ENCODE assay signal across 1 cellular context in the genomic region with DNA sequence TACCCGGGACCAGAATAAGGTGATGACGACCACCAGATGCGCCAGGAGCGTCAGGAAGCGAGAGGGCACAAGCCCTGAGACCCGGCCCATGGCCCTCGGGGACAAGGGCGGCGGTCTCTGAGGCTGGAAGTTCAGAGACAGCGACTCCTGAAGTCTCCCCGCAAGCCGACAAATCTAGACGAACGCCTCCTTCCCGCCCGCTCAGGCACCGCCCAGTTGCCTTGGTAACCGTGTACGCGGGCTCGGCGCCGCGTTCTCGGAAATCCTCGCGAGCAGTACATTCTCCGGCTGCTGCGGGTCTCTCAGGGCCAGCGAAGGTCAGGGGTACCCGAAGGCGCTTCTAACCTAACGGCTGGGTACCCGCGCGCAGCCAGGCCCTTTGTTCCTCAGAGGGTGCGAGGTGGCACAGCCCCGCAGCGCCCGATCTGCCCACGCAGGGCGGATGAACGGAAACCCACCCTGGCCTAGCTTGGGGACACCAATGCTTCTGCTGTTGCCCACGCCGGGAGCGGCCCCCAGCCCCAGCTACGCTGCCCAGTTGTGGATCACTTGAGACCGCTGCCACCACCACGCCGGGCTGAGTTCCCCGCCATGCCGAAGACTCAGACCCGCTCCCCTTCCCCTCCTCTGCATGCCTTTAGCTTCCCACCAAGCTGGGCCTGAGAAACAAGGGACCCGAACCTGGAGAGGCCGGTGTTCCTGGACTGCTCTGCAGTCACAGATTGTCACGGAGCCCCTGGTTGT.
A peak's percentile ranks its signal among the peaks of the same experiment; 100 is the strongest.
TF ChIP-seq lines count a peak whose summit lies in the region.

Gene TMEM107, minus strand, starts transcription at position 184 of the 744 bp plus-strand sequence. Its CDS starts 94 bp downstream, at position 90.

TF ChIP-seq in WTC11, 78 proteins besides CTCF, POLR2A, EP300 and RAD21 (continued from another document):
- TF ChIP-seq ATF6 (CRISPR knock-in tag; IDR thresholded peaks at IDR 0.05) (no peak), ERG (CRISPR knock-in tag; IDR thresholded peaks at IDR 0.05) (no peak), GABPB1 (CRISPR knock-in tag; IDR thresholded peaks at IDR 0.05) (no peak), ZMAT4 (CRISPR knock-in tag; IDR thresholded peaks at IDR 0.05) (no peak), CREM (CRISPR knock-in tag; IDR thresholded peaks at IDR 0.05) (no peak), GRHL2 (CRISPR knock-in tag; IDR thresholded peaks at IDR 0.05; ENCODE audit: insufficient replicate concordance, severe bottlenecking) (no peak), SP1 (CRISPR knock-in tag; conservative IDR thresholded peaks at IDR 0.05) (peak; percentile 69), MYBL2 (CRISPR knock-in tag; IDR thresholded peaks at IDR 0.05) (peak; percentile 79; the same call in 1 of the 2 replicates), MAX (CRISPR knock-in tag; IDR thresholded peaks at IDR 0.05) (peak; percentile 72), IRF1 (CRISPR knock-in tag; IDR thresholded peaks at IDR 0.05) (no peak), ZNF232 (CRISPR knock-in tag; IDR thresholded peaks at IDR 0.05) (no peak)
- TF ChIP-seq, protein P1, sequence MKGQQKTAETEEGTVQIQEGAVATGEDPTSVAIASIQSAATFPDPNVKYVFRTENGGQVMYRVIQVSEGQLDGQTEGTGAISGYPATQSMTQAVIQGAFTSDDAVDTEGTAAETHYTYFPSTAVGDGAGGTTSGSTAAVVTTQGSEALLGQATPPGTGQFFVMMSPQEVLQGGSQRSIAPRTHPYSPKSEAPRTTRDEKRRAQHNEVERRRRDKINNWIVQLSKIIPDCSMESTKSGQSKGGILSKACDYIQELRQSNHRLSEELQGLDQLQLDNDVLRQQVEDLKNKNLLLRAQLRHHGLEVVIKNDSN (CRISPR knock-in tag; IDR thresholded peaks at IDR 0.05): no peak
- TF ChIP-seq, protein P2, sequence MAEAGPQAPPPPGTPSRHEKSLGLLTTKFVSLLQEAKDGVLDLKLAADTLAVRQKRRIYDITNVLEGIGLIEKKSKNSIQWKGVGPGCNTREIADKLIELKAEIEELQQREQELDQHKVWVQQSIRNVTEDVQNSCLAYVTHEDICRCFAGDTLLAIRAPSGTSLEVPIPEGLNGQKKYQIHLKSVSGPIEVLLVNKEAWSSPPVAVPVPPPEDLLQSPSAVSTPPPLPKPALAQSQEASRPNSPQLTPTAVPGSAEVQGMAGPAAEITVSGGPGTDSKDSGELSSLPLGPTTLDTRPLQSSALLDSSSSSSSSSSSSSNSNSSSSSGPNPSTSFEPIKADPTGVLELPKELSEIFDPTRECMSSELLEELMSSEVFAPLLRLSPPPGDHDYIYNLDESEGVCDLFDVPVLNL (CRISPR knock-in tag; IDR thresholded peaks at IDR 0.05; ENCODE audit: borderline replicate concordance, low read depth): no peak
- TF ChIP-seq, protein P3, sequence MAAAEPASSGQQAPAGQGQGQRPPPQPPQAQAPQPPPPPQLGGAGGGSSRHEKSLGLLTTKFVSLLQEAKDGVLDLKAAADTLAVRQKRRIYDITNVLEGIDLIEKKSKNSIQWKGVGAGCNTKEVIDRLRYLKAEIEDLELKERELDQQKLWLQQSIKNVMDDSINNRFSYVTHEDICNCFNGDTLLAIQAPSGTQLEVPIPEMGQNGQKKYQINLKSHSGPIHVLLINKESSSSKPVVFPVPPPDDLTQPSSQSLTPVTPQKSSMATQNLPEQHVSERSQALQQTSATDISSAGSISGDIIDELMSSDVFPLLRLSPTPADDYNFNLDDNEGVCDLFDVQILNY (CRISPR knock-in tag; IDR thresholded peaks at IDR 0.05): peak; percentile 90; the same call in 1 of the 2 replicates
- TF ChIP-seq, protein P4, sequence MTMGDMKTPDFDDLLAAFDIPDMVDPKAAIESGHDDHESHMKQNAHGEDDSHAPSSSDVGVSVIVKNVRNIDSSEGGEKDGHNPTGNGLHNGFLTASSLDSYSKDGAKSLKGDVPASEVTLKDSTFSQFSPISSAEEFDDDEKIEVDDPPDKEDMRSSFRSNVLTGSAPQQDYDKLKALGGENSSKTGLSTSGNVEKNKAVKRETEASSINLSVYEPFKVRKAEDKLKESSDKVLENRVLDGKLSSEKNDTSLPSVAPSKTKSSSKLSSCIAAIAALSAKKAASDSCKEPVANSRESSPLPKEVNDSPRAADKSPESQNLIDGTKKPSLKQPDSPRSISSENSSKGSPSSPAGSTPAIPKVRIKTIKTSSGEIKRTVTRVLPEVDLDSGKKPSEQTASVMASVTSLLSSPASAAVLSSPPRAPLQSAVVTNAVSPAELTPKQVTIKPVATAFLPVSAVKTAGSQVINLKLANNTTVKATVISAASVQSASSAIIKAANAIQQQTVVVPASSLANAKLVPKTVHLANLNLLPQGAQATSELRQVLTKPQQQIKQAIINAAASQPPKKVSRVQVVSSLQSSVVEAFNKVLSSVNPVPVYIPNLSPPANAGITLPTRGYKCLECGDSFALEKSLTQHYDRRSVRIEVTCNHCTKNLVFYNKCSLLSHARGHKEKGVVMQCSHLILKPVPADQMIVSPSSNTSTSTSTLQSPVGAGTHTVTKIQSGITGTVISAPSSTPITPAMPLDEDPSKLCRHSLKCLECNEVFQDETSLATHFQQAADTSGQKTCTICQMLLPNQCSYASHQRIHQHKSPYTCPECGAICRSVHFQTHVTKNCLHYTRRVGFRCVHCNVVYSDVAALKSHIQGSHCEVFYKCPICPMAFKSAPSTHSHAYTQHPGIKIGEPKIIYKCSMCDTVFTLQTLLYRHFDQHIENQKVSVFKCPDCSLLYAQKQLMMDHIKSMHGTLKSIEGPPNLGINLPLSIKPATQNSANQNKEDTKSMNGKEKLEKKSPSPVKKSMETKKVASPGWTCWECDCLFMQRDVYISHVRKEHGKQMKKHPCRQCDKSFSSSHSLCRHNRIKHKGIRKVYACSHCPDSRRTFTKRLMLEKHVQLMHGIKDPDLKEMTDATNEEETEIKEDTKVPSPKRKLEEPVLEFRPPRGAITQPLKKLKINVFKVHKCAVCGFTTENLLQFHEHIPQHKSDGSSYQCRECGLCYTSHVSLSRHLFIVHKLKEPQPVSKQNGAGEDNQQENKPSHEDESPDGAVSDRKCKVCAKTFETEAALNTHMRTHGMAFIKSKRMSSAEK (CRISPR knock-in tag; IDR thresholded peaks at IDR 0.05; ENCODE audit: borderline replicate concordance): no peak
